In genomic region chr2:205688417-205689200, GRCh38 we compare ENCODE assay signal across 16 cellular contexts. TPM values are rescaled to one million over a fixed set of nuclear protein-coding genes. Genes with fewer than 3 reads are reported as not detected.
DNase-seq lines count a peak whose midpoint lies in the region; ATAC-seq and TF ChIP-seq lines count a peak whose summit lies in the region.
"Had no signal": no experiment of that assay in that cellular context is flagged by ENCODE, and none has a peak within 500 bp of the region (broad histone marks: within the 10 kb centered on the region; RNA-seq: fewer than 3 reads in every experiment).

No MANE protein-coding gene starts in this region.

- H3K27me3 Mint-ChIP-seq in nephron (ENCODE audit: low read depth), result peaks cover 24% of the 10 kb centered on the region

- peaks cover 0 to 3% of the 10 kb centered on the region in 2 experiments for H3K36me3 ChIP-seq in SK-N-SH (replicated peaks in 1 of 2; ENCODE audit: control insufficient read depth in 1 of 2, insufficient read depth in 2 of 2, low read length in 1 of 2)
- H3K36me3 ChIP-seq in esophagus muscularis mucosa, result peaks cover 0 to 7% (median 2%) of the 10 kb centered on the region in 4 donors
- H3K36me3 ChIP-seq in urinary bladder (ENCODE audit: insufficient read depth), result no peaks in the 10 kb centered on the region
- H3K36me3 ChIP-seq: Peyer's patch had no signal

- no peak for DNase-seq in SK-N-SH
- peak; percentile 86 for DNase-seq in esophagus muscularis mucosa (ENCODE audit: extremely low spot score)
- no peak for DNase-seq in activated effector memory CD4-positive, alpha-beta T cell treated with Interleukin-2 at 50 U/mL for 16 hours
- no peak for DNase-seq in dedifferentiated amniotic fluid mesenchymal stem cell (ENCODE audit: extremely low spot score)
- DNase-seq: amygdala; CD4-positive, alpha-beta T cell; left colon; natural killer cell; NCI-H2029 treated with DMSO at 0.1 percent for 48 hours; Peyer's patch; SW 1271 had no signal

- 73% methylated on average over 4 of the region's 4 CpGs for WGBS in SK-N-SH (ENCODE audit: low lambda C conversion rate)
- WGBS in esophagus muscularis mucosa, result 39% methylated on average over 4 of the region's 4 CpGs
- WGBS in urinary bladder, result 38% methylated on average over 4 of the region's 4 CpGs

- H3K4me1 ChIP-seq in SK-N-SH (ENCODE audit: control insufficient read depth in 1 of 2, insufficient read depth in 2 of 2, low read depth in 1 of 2, low read length in 1 of 2) (peaks cover 33 to 35% of the 10 kb centered on the region in 2 experiments), esophagus muscularis mucosa (peaks cover 30 to 85% (median 80%) of the 10 kb centered on the region in 4 donors), urinary bladder (ENCODE audit: insufficient read depth) (peaks cover 2% of the 10 kb centered on the region)

- TF ChIP-seq EP300 in SK-N-SH (IDR thresholded peaks at IDR 0.05; ENCODE audit: borderline replicate concordance in 1 of 2, low read depth in 1 of 2, low read length in 1 of 2) (no peak), esophagus muscularis mucosa (IDR thresholded peaks at IDR 0.05) (no peak)

- TF ChIP-seq POLR2A in esophagus muscularis mucosa (IDR thresholded peaks at IDR 0.05; ENCODE audit: low read depth), result no peak

- H3K9me3 ChIP-seq in SK-N-SH, result no peaks in the 10 kb centered on the region
- H3K9me3 ChIP-seq in esophagus muscularis mucosa, result no peaks in the 10 kb centered on the region
- H3K9me3 ChIP-seq: Peyer's patch had no signal

- H3K9ac ChIP-seq in SK-N-SH, result no peak overlapping the region

- peaks cover 63% of the 10 kb centered on the region for H3K4me1 Mint-ChIP-seq in nephron
- H3K4me1 Mint-ChIP-seq: natural killer cell had no signal

- H3K4me3 Mint-ChIP-seq in nephron, result peak overlapping the region; percentile 30 to 98 (median 92)
- H3K4me3 Mint-ChIP-seq: CD4-positive, alpha-beta T cell; dendritic cell treated with granulocyte-macrophage colony-stimulating factor and Interleukin-4, amounts not matched to agents 40 ng/mL and 50 ng/mL, for 4 days; natural killer cell had no signal

- H4K20me1 ChIP-seq in SK-N-SH (ENCODE audit: insufficient read depth), result no peaks in the 10 kb centered on the region

- peak overlapping the region in 1 of 2 experiments; percentile 24; a peak in 1 of 4 replicates for H3K27ac ChIP-seq in SK-N-SH (ENCODE audit: low read depth in 2 of 2, low read length in 1 of 2)
- H3K27ac ChIP-seq in esophagus muscularis mucosa (replicated peaks in 1 of 4), result peak overlapping the region; percentile 92 to 98 (median 96)
- peak overlapping the region; percentile 35 for H3K27ac ChIP-seq in urinary bladder (ENCODE audit: low read depth)

- no peak for TF ChIP-seq RAD21 in SK-N-SH (IDR thresholded peaks at IDR 0.05; ENCODE audit: low read length)

- peaks cover 94% of the 10 kb centered on the region for H3K79me2 ChIP-seq in SK-N-SH (ENCODE audit: insufficient read depth)

- H3K27me3 ChIP-seq in SK-N-SH (ENCODE audit: insufficient read depth) (no peaks in the 10 kb centered on the region), esophagus muscularis mucosa (no peaks in the 10 kb centered on the region)

- intact Hi-C loops in esophagus muscularis mucosa (cut with DNase I), result loop anchor here (5.0 kb wide), 1 partner anchor 199 kb away; no protein-coding TSS in a partner anchor

- CTCF ChIA-PET in SK-N-SH (lab: Yijun Ruan, JAX), result interaction anchor here (0.7 to 3.7 kb wide), 9 partner anchors 9 to 262 kb away, joined by 3 to 22 read pairs (median 3); no protein-coding TSS in a partner anchor

- no peak for ATAC-seq in SK-N-SH treated with all-trans-retinoic acid at 6 μM for 48 hours
- ATAC-seq in HG03342 (IDR thresholded peaks at IDR 0.05; ENCODE audit: unreplicated experiment), result no peak
- ATAC-seq: left colon, natural killer cell had no signal

- H3K27ac Mint-ChIP-seq in nephron, result peak overlapping the region; percentile 61 to 90 (median 87)
- H3K27ac Mint-ChIP-seq: CD4-positive, alpha-beta T cell; dendritic cell treated with granulocyte-macrophage colony-stimulating factor and Interleukin-4, amounts not matched to agents 40 ng/mL and 50 ng/mL, for 4 days; natural killer cell had no signal

- H3F3A ChIP-seq in SK-N-SH (replicated peaks; ENCODE audit: insufficient read depth), result peaks cover 17% of the 10 kb centered on the region

- H3K4me3 ChIP-seq in SK-N-SH (ENCODE audit: low read depth in 2 of 2, low read length in 1 of 2) (no peak overlapping the region), esophagus muscularis mucosa (peak overlapping the region; percentile 76 to 95 (median 80)), urinary bladder (ENCODE audit: low read depth, low read length) (no peak overlapping the region)
- H3K4me3 ChIP-seq: Peyer's patch had no signal

- H3K4me2 ChIP-seq in SK-N-SH, result peak overlapping the region; percentile 98

- peaks cover 10% of the 10 kb centered on the region for H3K36me3 Mint-ChIP-seq in nephron (ENCODE audit: low read depth)
- H3K36me3 Mint-ChIP-seq: natural killer cell had no signal

- H2AFZ ChIP-seq in SK-N-SH (ENCODE audit: low read depth), result no peak overlapping the region

- TF ChIP-seq CTCF in SK-N-SH (IDR thresholded peaks at IDR 0.05) (no peak), esophagus muscularis mucosa (IDR thresholded peaks at IDR 0.05) (no peak), nephron (IDR thresholded peaks at IDR 0.05; ENCODE audit: unreplicated experiment in 3 of 3) (no peak)

- POLR2A ChIA-PET in SK-N-SH (lab: Yijun Ruan, JAX), result interaction anchor here (0.6 kb wide), 1 partner anchor 681 kb away, joined by 4 read pairs; no protein-coding TSS in a partner anchor

- no peaks in the 10 kb centered on the region for H3K9me3 Mint-ChIP-seq in nephron
- H3K9me3 Mint-ChIP-seq: CD4-positive, alpha-beta T cell; dendritic cell treated with granulocyte-macrophage colony-stimulating factor and Interleukin-4, amounts not matched to agents 40 ng/mL and 50 ng/mL, for 4 days; natural killer cell had no signal

- no peaks in the 10 kb centered on the region for H3K9me2 ChIP-seq in SK-N-SH

TF ChIP-seq in SK-N-SH, 30 proteins besides CTCF, POLR2A, EP300 and RAD21 (continues in another document):
- TF ChIP-seq EZH2phosphoT487 (IDR thresholded peaks at IDR 0.05; ENCODE audit: borderline replicate concordance, low read depth) (no peak), FOXJ3 (CRISPR knock-in tag; IDR thresholded peaks at IDR 0.05) (no peak), REST (IDR thresholded peaks at IDR 0.05; ENCODE audit: low read depth, low read length) (no peak), TCF12 (IDR thresholded peaks at IDR 0.05) (no peak)

TF ChIP-seq in SK-N-SH treated with all-trans-retinoic acid at 6 μM for 48 hours, 23 proteins besides CTCF, POLR2A, EP300 and RAD21 (continues in another document):
- TF ChIP-seq ISL1 (CRISPR knock-in tag; IDR thresholded peaks at IDR 0.05) (no peak), PATZ1 (CRISPR knock-in tag; IDR thresholded peaks at IDR 0.05; ENCODE audit: borderline replicate concordance) (no peak), PPARA (CRISPR knock-in tag; IDR thresholded peaks at IDR 0.05; ENCODE audit: borderline replicate concordance) (no peak), POU6F1 (CRISPR knock-in tag; IDR thresholded peaks at IDR 0.05; ENCODE audit: borderline replicate concordance, low read depth) (no peak), CSRNP3 (CRISPR knock-in tag; IDR thresholded peaks at IDR 0.05) (no peak), ZC3H10 (CRISPR knock-in tag; IDR thresholded peaks at IDR 0.05) (no peak), OSR1 (CRISPR knock-in tag; IDR thresholded peaks at IDR 0.05) (no peak)

RNA-seq across cellular contexts. Expression of gene NRP2, which starts 6.3 kb away (rescaled TPM):
- polyA plus RNA-seq in SK-N-SH (2012; rRNA removed) (66.9 and 68.8 TPM in 2 replicates), urinary bladder (74.4 TPM)
- 47.4 and 57.6 TPM in 2 replicates for polyA plus RNA-seq in SK-N-SH (2012; cell fraction: cytosol; rRNA removed)
- polyA plus RNA-seq in SK-N-SH (2012; cell fraction: nucleus; rRNA removed), result 48.8 and 59.3 TPM in 2 replicates
- total RNA-seq in esophagus muscularis mucosa (100 to 1,000 TPM; 195 to 440 (median 314) TPM), urinary bladder (101 TPM)

Comparison
In these comparisons a context has a peak if more than half of its experiments do, and no peak if none do; other contexts are left out.
1. H3K4me3 ChIP-seq: peak in esophagus muscularis mucosa (4 of 4); none in SK-N-SH (0 of 2) and urinary bladder (single experiment).